Comparison of ENCODE assay signal across 20 cellular contexts in the genomic region with DNA sequence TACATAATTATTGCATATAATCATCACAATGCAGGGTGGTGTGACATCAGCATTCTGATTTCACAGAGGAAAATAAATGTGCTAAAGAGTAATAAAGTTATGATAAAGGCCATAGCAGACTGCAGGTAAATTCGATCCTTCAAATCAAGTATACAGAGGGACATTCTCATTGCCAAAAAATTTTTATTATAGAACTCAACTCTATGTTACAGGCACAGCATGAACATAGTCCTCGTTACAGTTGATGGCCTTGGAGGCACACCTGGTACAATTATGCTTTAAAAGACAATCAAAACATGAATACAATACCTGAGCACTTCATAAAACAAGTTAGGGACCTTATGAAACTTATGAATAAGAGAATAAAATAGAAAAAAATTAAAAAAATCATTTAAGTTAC.
"Had no signal": no experiment of that assay in that cellular context is flagged by ENCODE, and none has a peak within 500 bp of the region (broad histone marks: within the 10 kb centered on the region; RNA-seq: fewer than 3 reads in every experiment).

No MANE protein-coding gene starts in this region.

- H3K36me3 ChIP-seq: breast epithelium, colonic mucosa had no signal

- H3K27me3 ChIP-seq: breast epithelium, colonic mucosa had no signal

- DNase-seq: activated CD4-positive, alpha-beta T cell treated with anti-CD3 and anti-CD28 coated beads for 36 hours; activated CD4-positive, alpha-beta T cell treated with anti-CD3 and anti-CD28 coated beads, Interleukin-2, amount 50 U/mL, for 1 hour; activated CD8-positive, alpha-beta memory T cell treated with anti-CD3 and anti-CD28 coated beads, Interleukin-2, amount 50 U/mL, for 4 hours; activated CD8-positive, alpha-beta T cell treated with anti-CD3 and anti-CD28 coated beads for 36 hours; activated gamma-delta T cell treated with Interleukin-2 at 50 U/mL for 16 hours; activated naive CD4-positive, alpha-beta T cell treated with anti-CD3 and anti-CD28 coated beads, Interleukin-2, amount 10 ng/mL, durations not matched to agents 7 days and 5 days; activated naive CD8-positive, alpha-beta T cell treated with anti-CD3 and anti-CD28 coated beads for 36 hours; activated T-cell treated with anti-CD3 and anti-CD28 coated beads, Interleukin-2, amount 50 U/mL, for 72 hours; caudate nucleus; colonic mucosa; MM.1S; NCI-H1105 treated with DMSO at 0.1 percent for 48 hours; NCI-H187; NCI-H2171; NCI-H2227 treated with DMSO at 0.1 percent for 48 hours; NCI-H526; T-cell had no signal

- H3K9me3 ChIP-seq: breast epithelium, colonic mucosa had no signal

- H3K4me2 ChIP-seq: KMS-11 had no signal

- H3K27ac ChIP-seq: colonic mucosa, KMS-11, VCaP had no signal

- H3K4me3 ChIP-seq: breast epithelium, colonic mucosa had no signal

- ATAC-seq: T-cell had no signal

- H3K4me1 ChIP-seq: breast epithelium, colonic mucosa had no signal
